In genomic region chr19:13089139-13089856, GRCh38 we compare ENCODE assay signal across 1 cellular context.
TF ChIP-seq lines count a peak whose summit lies in the region.

No MANE protein-coding gene starts in this region.

TF ChIP-seq in HEK293, 187 proteins besides CTCF, POLR2A, EP300 and RAD21 (continued from another document):
- TF ChIP-seq, protein P1, sequence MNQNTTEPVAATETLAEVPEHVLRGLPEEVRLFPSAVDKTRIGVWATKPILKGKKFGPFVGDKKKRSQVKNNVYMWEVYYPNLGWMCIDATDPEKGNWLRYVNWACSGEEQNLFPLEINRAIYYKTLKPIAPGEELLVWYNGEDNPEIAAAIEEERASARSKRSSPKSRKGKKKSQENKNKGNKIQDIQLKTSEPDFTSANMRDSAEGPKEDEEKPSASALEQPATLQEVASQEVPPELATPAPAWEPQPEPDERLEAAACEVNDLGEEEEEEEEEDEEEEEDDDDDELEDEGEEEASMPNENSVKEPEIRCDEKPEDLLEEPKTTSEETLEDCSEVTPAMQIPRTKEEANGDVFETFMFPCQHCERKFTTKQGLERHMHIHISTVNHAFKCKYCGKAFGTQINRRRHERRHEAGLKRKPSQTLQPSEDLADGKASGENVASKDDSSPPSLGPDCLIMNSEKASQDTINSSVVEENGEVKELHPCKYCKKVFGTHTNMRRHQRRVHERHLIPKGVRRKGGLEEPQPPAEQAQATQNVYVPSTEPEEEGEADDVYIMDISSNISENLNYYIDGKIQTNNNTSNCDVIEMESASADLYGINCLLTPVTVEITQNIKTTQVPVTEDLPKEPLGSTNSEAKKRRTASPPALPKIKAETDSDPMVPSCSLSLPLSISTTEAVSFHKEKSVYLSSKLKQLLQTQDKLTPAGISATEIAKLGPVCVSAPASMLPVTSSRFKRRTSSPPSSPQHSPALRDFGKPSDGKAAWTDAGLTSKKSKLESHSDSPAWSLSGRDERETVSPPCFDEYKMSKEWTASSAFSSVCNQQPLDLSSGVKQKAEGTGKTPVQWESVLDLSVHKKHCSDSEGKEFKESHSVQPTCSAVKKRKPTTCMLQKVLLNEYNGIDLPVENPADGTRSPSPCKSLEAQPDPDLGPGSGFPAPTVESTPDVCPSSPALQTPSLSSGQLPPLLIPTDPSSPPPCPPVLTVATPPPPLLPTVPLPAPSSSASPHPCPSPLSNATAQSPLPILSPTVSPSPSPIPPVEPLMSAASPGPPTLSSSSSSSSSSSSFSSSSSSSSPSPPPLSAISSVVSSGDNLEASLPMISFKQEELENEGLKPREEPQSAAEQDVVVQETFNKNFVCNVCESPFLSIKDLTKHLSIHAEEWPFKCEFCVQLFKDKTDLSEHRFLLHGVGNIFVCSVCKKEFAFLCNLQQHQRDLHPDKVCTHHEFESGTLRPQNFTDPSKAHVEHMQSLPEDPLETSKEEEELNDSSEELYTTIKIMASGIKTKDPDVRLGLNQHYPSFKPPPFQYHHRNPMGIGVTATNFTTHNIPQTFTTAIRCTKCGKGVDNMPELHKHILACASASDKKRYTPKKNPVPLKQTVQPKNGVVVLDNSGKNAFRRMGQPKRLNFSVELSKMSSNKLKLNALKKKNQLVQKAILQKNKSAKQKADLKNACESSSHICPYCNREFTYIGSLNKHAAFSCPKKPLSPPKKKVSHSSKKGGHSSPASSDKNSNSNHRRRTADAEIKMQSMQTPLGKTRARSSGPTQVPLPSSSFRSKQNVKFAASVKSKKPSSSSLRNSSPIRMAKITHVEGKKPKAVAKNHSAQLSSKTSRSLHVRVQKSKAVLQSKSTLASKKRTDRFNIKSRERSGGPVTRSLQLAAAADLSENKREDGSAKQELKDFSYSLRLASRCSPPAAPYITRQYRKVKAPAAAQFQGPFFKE (tag by site-specific recombination; IDR thresholded peaks at IDR 0.05; ENCODE audit: borderline replicate concordance) = no peak
- TF ChIP-seq TCF7L2 (IDR thresholded peaks at IDR 0.05; ENCODE audit: borderline replicate concordance, low read depth, low read length) (no peak), ZNF629 (tag by site-specific recombination; IDR thresholded peaks at IDR 0.05) (no peak), ZBTB48 (tag by site-specific recombination; IDR thresholded peaks at IDR 0.05) (no peak), ZNF660 (tag by site-specific recombination; IDR thresholded peaks at IDR 0.05) (no peak), ZNF664 (tag by site-specific recombination; IDR thresholded peaks at IDR 0.05) (no peak), ZNF214 (tag by site-specific recombination; IDR thresholded peaks at IDR 0.05; ENCODE audit: borderline replicate concordance) (no peak), REPIN1 (tag by site-specific recombination; IDR thresholded peaks at IDR 0.05; ENCODE audit: low read depth) (no peak)
